1 cellular context compared by ENCODE assay signal in genomic region chr2:179050735-179051134, GRCh38.
TF ChIP-seq lines count a peak whose summit lies in the region.

No MANE protein-coding gene starts in this region.

TF ChIP-seq in HepG2, 621 proteins besides CTCF, POLR2A, EP300 and RAD21 (continued from another document):
- TF ChIP-seq ZBTB44 (CRISPR knock-in tag; IDR thresholded peaks at IDR 0.05), result no peak
